Comparison of ENCODE assay signal across 8 cellular contexts in genomic region chr1:53220962-53221286, GRCh38. TPM values are rescaled to one million over a fixed set of nuclear protein-coding genes. Genes with fewer than 3 reads are reported as not detected.
DNase-seq lines count a peak whose midpoint lies in the region; ATAC-seq, FAIRE-seq and TF ChIP-seq lines count a peak whose summit lies in the region.

No MANE protein-coding gene starts in this region.

- H3K9ac ChIP-seq in astrocyte (ENCODE audit: low read length) (peak overlapping the region; percentile 94), HepG2 (ENCODE audit: insufficient read depth, low read depth, low read length) (peak overlapping the region; percentile 93)

- no peaks in the 10 kb centered on the region for H3K27me3 ChIP-seq in astrocyte (ENCODE audit: insufficient read depth, low read length)
- H3K27me3 ChIP-seq in HepG2 (ENCODE audit: control insufficient read depth in 1 of 2, insufficient read depth in 2 of 2, low read length in 2 of 2): no peaks in the 10 kb centered on the region
- no peaks in the 10 kb centered on the region for H3K27me3 ChIP-seq in thymus (ENCODE audit: control insufficient read depth, insufficient read depth)

- peaks cover 16% of the 10 kb centered on the region for H3K36me3 Mint-ChIP-seq in activated CD4-positive, alpha-beta T cell treated with anti-CD3 and anti-CD28 coated beads, Interleukin-2, amount 10 ng/mL, durations not matched to agents 7 days and 5 days (ENCODE audit: low read depth)
- H3K36me3 Mint-ChIP-seq in astrocyte (ENCODE audit: low read depth, unreplicated experiment): peaks cover 2% of the 10 kb centered on the region

- FAIRE-seq in astrocyte (lab: Jason Lieb, UNC) (no peak), HepG2 (lab: Jason Lieb, UNC) (no peak)

- intact Hi-C loops in HepG2 (cut with micrococcal nuclease; ENCODE audit: unreplicated experiment): loop anchor here (1.0 to 2.0 kb wide), 2 partner anchors 17 to 24 kb away; partner anchors contain the start of genes CPT2 and MAGOH

- H4K20me1 ChIP-seq in astrocyte (ENCODE audit: insufficient read depth, low read length) (no peaks in the 10 kb centered on the region), HepG2 (ENCODE audit: insufficient read depth, low read length) (no peaks in the 10 kb centered on the region)

- 8% methylated on average over 3 of the region's 3 CpGs for WGBS in HepG2 (ENCODE audit: low lambda C conversion rate)
- WGBS in thymus: 76% methylated on average over 3 of the region's 3 CpGs

- BruUV-seq in HepG2 (replicated peaks; lab: Mats Ljungman, UMichigan): TSS peak; percentile 96

- H3K4me1 ChIP-seq in astrocyte (ENCODE audit: insufficient read depth, low read length): peaks cover 8% of the 10 kb centered on the region
- H3K4me1 ChIP-seq in HepG2 (ENCODE audit: insufficient read depth, low read length): peaks cover 25% of the 10 kb centered on the region
- peaks cover 11% of the 10 kb centered on the region for H3K4me1 ChIP-seq in thymus (ENCODE audit: control insufficient read depth, insufficient read depth, low read length)

- H3K9me3 Mint-ChIP-seq in activated CD4-positive, alpha-beta T cell treated with anti-CD3 and anti-CD28 coated beads, Interleukin-2, amount 10 ng/mL, durations not matched to agents 7 days and 5 days: no peaks in the 10 kb centered on the region
- no peaks in the 10 kb centered on the region for H3K9me3 Mint-ChIP-seq in astrocyte (ENCODE audit: unreplicated experiment)

- no peak for TF ChIP-seq CTCF in astrocyte (IDR thresholded peaks at IDR 0.05; ENCODE audit: insufficient read depth, low read depth, low read length)
- no peak for TF ChIP-seq CTCF in HepG2 (CRISPR knock-in tag; IDR thresholded peaks at IDR 0.05)

- H3K4me2 ChIP-seq in astrocyte (ENCODE audit: low read length) (peak overlapping the region; percentile 90), HepG2 (ENCODE audit: low read depth, low read length) (peak overlapping the region; percentile 92)

- H2AFZ ChIP-seq in astrocyte (ENCODE audit: low read depth, low read length) (peak overlapping the region; percentile 91), HepG2 (ENCODE audit: low read length) (no peak overlapping the region)

- TF ChIP-seq EP300 in HepG2 (IDR thresholded peaks at IDR 0.05; ENCODE audit: low read depth in 2 of 2, low read length in 2 of 2) (no peak), HepG2 (CRISPR knock-in tag; IDR thresholded peaks at IDR 0.05; ENCODE audit: borderline replicate concordance) (no peak)

- no peaks in the 10 kb centered on the region for H3K27me3 Mint-ChIP-seq in activated CD4-positive, alpha-beta T cell treated with anti-CD3 and anti-CD28 coated beads, Interleukin-2, amount 10 ng/mL, durations not matched to agents 7 days and 5 days
- H3K27me3 Mint-ChIP-seq in astrocyte (ENCODE audit: low read depth, unreplicated experiment): no peaks in the 10 kb centered on the region

- peaks cover 13% of the 10 kb centered on the region for H3K79me2 ChIP-seq in astrocyte (ENCODE audit: insufficient read depth, low read length)
- H3K79me2 ChIP-seq in HepG2 (ENCODE audit: insufficient read depth, low read length): peaks cover 9% of the 10 kb centered on the region

- no peak for TF ChIP-seq POLR2A in HepG2 (IDR thresholded peaks at IDR 0.05; ENCODE audit: insufficient read depth in 1 of 2, low read depth in 2 of 2, low read length in 2 of 2)

- peak overlapping the region; percentile 96 for H3K27ac Mint-ChIP-seq in activated CD4-positive, alpha-beta T cell treated with anti-CD3 and anti-CD28 coated beads, Interleukin-2, amount 10 ng/mL, durations not matched to agents 7 days and 5 days
- H3K27ac Mint-ChIP-seq in astrocyte (ENCODE audit: unreplicated experiment): peak overlapping the region; percentile 98

- peaks cover 27% of the 10 kb centered on the region for H3K4me1 Mint-ChIP-seq in activated CD4-positive, alpha-beta T cell treated with anti-CD3 and anti-CD28 coated beads, Interleukin-2, amount 10 ng/mL, durations not matched to agents 7 days and 5 days
- H3K4me1 Mint-ChIP-seq in astrocyte (ENCODE audit: low read depth, unreplicated experiment): peaks cover 2% of the 10 kb centered on the region

- ATAC-seq in HepG2 (no peak), HG02981 (IDR thresholded peaks at IDR 0.05; ENCODE audit: unreplicated experiment) (no peak)

- CTCF ChIA-PET in activated CD4-positive, alpha-beta T cell treated with anti-CD3 and anti-CD28 coated beads, Interleukin-2, amount 10 ng/mL, durations not matched to agents 7 days and 5 days (lab: Charles Lee): interaction anchor here (1.8 kb wide), 1 partner anchor 12 kb away, joined by 5 read pairs; no protein-coding TSS in a partner anchor
- CTCF ChIA-PET in HepG2 (lab: Yijun Ruan, JAX; ENCODE audit: low intra/inter-chr PET ratio, low total read pairs): no interaction called here

- TF ChIP-seq RAD21 in HepG2 (CRISPR knock-in tag; IDR thresholded peaks at IDR 0.05): no peak

- in situ Hi-C loops in HepG2 (cut with HindIII; ENCODE audit: extremely low pct_ligation_motif_present, low pct_unique_long_range_greater_than_20kb): no loop called here

- H3K9me3 ChIP-seq in astrocyte (ENCODE audit: insufficient read depth, low read depth, low read length) (no peaks in the 10 kb centered on the region), HepG2 (ENCODE audit: low read length) (no peaks in the 10 kb centered on the region), thymus (ENCODE audit: control insufficient read depth) (no peaks in the 10 kb centered on the region)

- POLR2A ChIA-PET in activated CD4-positive, alpha-beta T cell treated with anti-CD3 and anti-CD28 coated beads, Interleukin-2, amount 10 ng/mL, durations not matched to agents 7 days and 5 days (lab: Charles Lee): no interaction called here
- POLR2A ChIA-PET in HepG2 (lab: Yijun Ruan, JAX): interaction anchor here (0.6 to 1.6 kb wide), 7 partner anchors 9 to 294 kb away, joined by 3 to 5 read pairs (median 3); partner anchors contain the start of genes MAGOH and SCP2

- H3K4me3 Mint-ChIP-seq in activated CD4-positive, alpha-beta T cell treated with anti-CD3 and anti-CD28 coated beads, Interleukin-2, amount 10 ng/mL, durations not matched to agents 7 days and 5 days: peak overlapping the region; percentile 88
- H3K4me3 Mint-ChIP-seq in astrocyte (ENCODE audit: unreplicated experiment): peak overlapping the region; percentile 89

- no peak for DNase-seq in activated CD4-positive, alpha-beta T cell treated with anti-CD3 and anti-CD28 coated beads, Interleukin-2, amount 10 ng/mL, durations not matched to agents 7 days and 5 days
- no peak for DNase-seq in activated CD4-positive, alpha-beta T cell treated with anti-CD3 and anti-CD28 coated beads, Interleukin-2, amount 50 U/mL, for 48 hours
- no peak for DNase-seq in astrocyte (ENCODE audit: low read depth)
- DNase-seq in HepG2 (ENCODE audit: low spot score): no peak
- no peak for DNase-seq in glomerular visceral epithelial cell (ENCODE audit: extremely low spot score)
- DNase-seq in stimulated activated naive CD4-positive, alpha-beta T cell (lab: John Stamatoyannopoulos, UW): no peak

- H3K27ac ChIP-seq in astrocyte (ENCODE audit: low read depth, low read length) (peak overlapping the region; percentile 91), HepG2 (ENCODE audit: extremely low read length, insufficient read depth, low read length) (peak overlapping the region; percentile 90), thymus (ENCODE audit: low read depth) (peak overlapping the region; percentile 99)

- H3K4me3 ChIP-seq in astrocyte (ENCODE audit: insufficient read depth, low read depth, low read length) (peak overlapping the region; percentile 78), HepG2 (replicated peaks in 1 of 3; ENCODE audit: insufficient read depth in 1 of 3, low read depth in 2 of 3, low read length in 3 of 3) (peak overlapping the region; percentile 86 to 96 (median 95)), thymus (ENCODE audit: low read length) (peak overlapping the region; percentile 53)

- H3K36me3 ChIP-seq in astrocyte (ENCODE audit: insufficient read depth, low read length) (no peaks in the 10 kb centered on the region), HepG2 (replicated peaks in 1 of 2; ENCODE audit: control insufficient read depth in 1 of 2, insufficient read depth in 2 of 2, low read length in 2 of 2) (peaks cover 5 to 12% of the 10 kb centered on the region in 2 experiments; a peak in 4 of 5 replicates), thymus (ENCODE audit: control insufficient read depth, insufficient read depth) (peaks cover 11% of the 10 kb centered on the region)

RNA-seq across cellular contexts. Expression of gene CZIB, which starts 0.5 kb away (rescaled TPM):
- 10 to 100 TPM; 51.0 to 54.0 TPM for total RNA-seq in activated CD4-positive, alpha-beta T cell treated with anti-CD3 and anti-CD28 coated beads, Interleukin-2, amount 10 ng/mL, durations not matched to agents 7 days and 5 days
- total RNA-seq in astrocyte (32.3 and 34.5 TPM in 2 replicates), HepG2 (2016; rRNA removed; fragmentation: Illumina TruSeq; extraction: Trizol) (49.2 and 51.4 TPM in 2 replicates)
- 16.0 and 17.6 TPM in 2 replicates for total RNA-seq in HepG2 (2016; cell fraction: cytosol; rRNA removed; fragmentation: Illumina TruSeq; extraction: Trizol; ENCODE audit: low read depth)
- total RNA-seq in HepG2 (2016; cell fraction: insoluble cytoplasmic fraction; rRNA removed; fragmentation: Illumina TruSeq; extraction: Trizol): 47.8 and 54.5 TPM in 2 replicates
- total RNA-seq in HepG2 (2016; cell fraction: membrane; rRNA removed; fragmentation: Illumina TruSeq; extraction: Trizol): 20.0 and 23.7 TPM in 2 replicates
- 41.6 and 41.7 TPM in 2 replicates for total RNA-seq in HepG2 (2016; cell fraction: nucleus; rRNA removed; fragmentation: Illumina TruSeq; extraction: Trizol)
- polyA plus RNA-seq in HepG2 (2011; rRNA removed) (64.8 and 67.0 TPM in 2 replicates), thymus (88.6 TPM)
- polyA plus RNA-seq in HepG2 (2011; cell fraction: cytosol; rRNA removed): 40.5 and 42.1 TPM in 2 replicates
- 98.1 and 112 TPM in 2 replicates for polyA plus RNA-seq in HepG2 (2011; cell fraction: nucleus; rRNA removed)
- 46.9 and 52.9 TPM in 2 replicates for polyA plus RNA-seq in HepG2 (2012)
- polyA plus RNA-seq in HepG2 (2016; cell fraction: cytosol; fragmentation: Illumina TruSeq; extraction: Trizol; ENCODE audit: low read depth): 15.2 and 15.7 TPM in 2 replicates
- polyA plus RNA-seq in HepG2 (2016; cell fraction: insoluble cytoplasmic fraction; fragmentation: Illumina TruSeq; extraction: Trizol; ENCODE audit: low read depth): 55.4 and 56.2 TPM in 2 replicates
- 20.1 and 20.5 TPM in 2 replicates for polyA plus RNA-seq in HepG2 (2016; cell fraction: membrane; fragmentation: Illumina TruSeq; extraction: Trizol; ENCODE audit: low read depth)
- polyA plus RNA-seq in HepG2 (2016; cell fraction: nucleus; fragmentation: Illumina TruSeq; extraction: Trizol; ENCODE audit: insufficient read depth, low read depth): 62.6 and 73.5 TPM in 2 replicates
- 24.9 and 31.3 TPM in 2 replicates for polyA minus RNA-seq in HepG2 (2011; rRNA and poly(A)+ RNA removed; ENCODE audit: low replicate concordance)
- polyA minus RNA-seq in HepG2 (2011; cell fraction: cytosol; rRNA and poly(A)+ RNA removed): 10.3 and 10.7 TPM in 2 replicates
- polyA minus RNA-seq in HepG2 (2011; cell fraction: nucleus; rRNA and poly(A)+ RNA removed): 88.7 and 93.7 TPM in 2 replicates

RNA-seq across cellular contexts. Expression of gene MAGOH, which starts 17.4 kb away (rescaled TPM):
- total RNA-seq in activated CD4-positive, alpha-beta T cell treated with anti-CD3 and anti-CD28 coated beads, Interleukin-2, amount 10 ng/mL, durations not matched to agents 7 days and 5 days: 10 to 100 TPM; 73.3 to 74.1 TPM
- 34.8 and 35.7 TPM in 2 replicates for total RNA-seq in astrocyte
- total RNA-seq in HepG2 (2016; rRNA removed; fragmentation: Illumina TruSeq; extraction: Trizol): 87.0 and 145 TPM in 2 replicates
- total RNA-seq in HepG2 (2016; cell fraction: cytosol; rRNA removed; fragmentation: Illumina TruSeq; extraction: Trizol; ENCODE audit: low read depth): 21.7 and 23.8 TPM in 2 replicates
- total RNA-seq in HepG2 (2016; cell fraction: insoluble cytoplasmic fraction; rRNA removed; fragmentation: Illumina TruSeq; extraction: Trizol): 94.7 and 147 TPM in 2 replicates
- 19.6 and 26.4 TPM in 2 replicates for total RNA-seq in HepG2 (2016; cell fraction: membrane; rRNA removed; fragmentation: Illumina TruSeq; extraction: Trizol)
- 32.7 and 35.6 TPM in 2 replicates for total RNA-seq in HepG2 (2016; cell fraction: nucleus; rRNA removed; fragmentation: Illumina TruSeq; extraction: Trizol)
- 22.9 and 24.1 TPM in 2 replicates for polyA plus RNA-seq in HepG2 (2011; rRNA removed)
- 9.5 and 15.8 TPM in 2 replicates for polyA plus RNA-seq in HepG2 (2011; cell fraction: cytosol; rRNA removed)
- polyA plus RNA-seq in HepG2 (2011; cell fraction: nucleus; rRNA removed): 3.3 and 4.0 TPM in 2 replicates
- 66.7 and 95.1 TPM in 2 replicates for polyA plus RNA-seq in HepG2 (2012)
- 15.7 and 17.3 TPM in 2 replicates for polyA plus RNA-seq in HepG2 (2016; cell fraction: cytosol; fragmentation: Illumina TruSeq; extraction: Trizol; ENCODE audit: low read depth)
- polyA plus RNA-seq in HepG2 (2016; cell fraction: insoluble cytoplasmic fraction; fragmentation: Illumina TruSeq; extraction: Trizol; ENCODE audit: low read depth): 201 and 238 TPM in 2 replicates
- polyA plus RNA-seq in HepG2 (2016; cell fraction: membrane; fragmentation: Illumina TruSeq; extraction: Trizol; ENCODE audit: low read depth): 18.7 and 19.6 TPM in 2 replicates
- polyA plus RNA-seq in HepG2 (2016; cell fraction: nucleus; fragmentation: Illumina TruSeq; extraction: Trizol; ENCODE audit: insufficient read depth, low read depth): 61.2 and 72.1 TPM in 2 replicates
- 17.7 and 28.8 TPM in 2 replicates for polyA minus RNA-seq in HepG2 (2011; rRNA and poly(A)+ RNA removed; ENCODE audit: low replicate concordance)
- 17.8 and 19.0 TPM in 2 replicates for polyA minus RNA-seq in HepG2 (2011; cell fraction: cytosol; rRNA and poly(A)+ RNA removed)
- 16.9 and 22.7 TPM in 2 replicates for polyA minus RNA-seq in HepG2 (2011; cell fraction: nucleus; rRNA and poly(A)+ RNA removed)
- 134 TPM for polyA plus RNA-seq in thymus

RNA-seq across cellular contexts. Expression of gene CPT2, which starts 24.3 kb away (rescaled TPM):
- total RNA-seq in activated CD4-positive, alpha-beta T cell treated with anti-CD3 and anti-CD28 coated beads, Interleukin-2, amount 10 ng/mL, durations not matched to agents 7 days and 5 days: 10 to 100 TPM; 12.2 to 13.0 TPM
- total RNA-seq in astrocyte (10.4 and 12.7 TPM in 2 replicates), HepG2 (2016; rRNA removed; fragmentation: Illumina TruSeq; extraction: Trizol) (14.1 and 14.6 TPM in 2 replicates)
- 1.1 and 1.2 TPM in 2 replicates for total RNA-seq in HepG2 (2016; cell fraction: cytosol; rRNA removed; fragmentation: Illumina TruSeq; extraction: Trizol; ENCODE audit: low read depth)
- 13.1 and 14.0 TPM in 2 replicates for total RNA-seq in HepG2 (2016; cell fraction: insoluble cytoplasmic fraction; rRNA removed; fragmentation: Illumina TruSeq; extraction: Trizol)
- 3.0 and 3.7 TPM in 2 replicates for total RNA-seq in HepG2 (2016; cell fraction: membrane; rRNA removed; fragmentation: Illumina TruSeq; extraction: Trizol)
- total RNA-seq in HepG2 (2016; cell fraction: nucleus; rRNA removed; fragmentation: Illumina TruSeq; extraction: Trizol): 6.2 and 7.9 TPM in 2 replicates
- polyA plus RNA-seq in HepG2 (2011; rRNA removed) (12.6 and 16.0 TPM in 2 replicates), thymus (17.0 TPM)
- 12.6 and 14.8 TPM in 2 replicates for polyA plus RNA-seq in HepG2 (2011; cell fraction: cytosol; rRNA removed)
- polyA plus RNA-seq in HepG2 (2011; cell fraction: nucleus; rRNA removed): 5.6 and 7.7 TPM in 2 replicates
- polyA plus RNA-seq in HepG2 (2012): 9.1 and 13.6 TPM in 2 replicates
- polyA plus RNA-seq in HepG2 (2016; cell fraction: cytosol; fragmentation: Illumina TruSeq; extraction: Trizol; ENCODE audit: low read depth): 1.0 and 1.2 TPM in 2 replicates
- 15.4 and 15.6 TPM in 2 replicates for polyA plus RNA-seq in HepG2 (2016; cell fraction: insoluble cytoplasmic fraction; fragmentation: Illumina TruSeq; extraction: Trizol; ENCODE audit: low read depth)
- polyA plus RNA-seq in HepG2 (2016; cell fraction: membrane; fragmentation: Illumina TruSeq; extraction: Trizol; ENCODE audit: low read depth): 1.8 and 2.2 TPM in 2 replicates
- 9.0 and 10.7 TPM in 2 replicates for polyA plus RNA-seq in HepG2 (2016; cell fraction: nucleus; fragmentation: Illumina TruSeq; extraction: Trizol; ENCODE audit: insufficient read depth, low read depth)
- polyA minus RNA-seq in HepG2 (2011; rRNA and poly(A)+ RNA removed; ENCODE audit: low replicate concordance): 13.9 and 25.3 TPM in 2 replicates
- polyA minus RNA-seq in HepG2 (2011; cell fraction: cytosol; rRNA and poly(A)+ RNA removed): 8.6 and 11.3 TPM in 2 replicates
- polyA minus RNA-seq in HepG2 (2011; cell fraction: nucleus; rRNA and poly(A)+ RNA removed): 7.3 and 12.7 TPM in 2 replicates
